In genomic region chr19:7376151-7376852, GRCh38 we compare ENCODE assay signal across 1 cellular context.
TF ChIP-seq lines count a peak whose summit lies in the region.

No MANE protein-coding gene starts in this region.

TF ChIP-seq in WTC11, 78 proteins besides CTCF, POLR2A, EP300 and RAD21 (continued from another document):
- no peak for TF ChIP-seq ZNF425 (CRISPR knock-in tag; conservative IDR thresholded peaks at IDR 0.05)
